In the genomic region with DNA sequence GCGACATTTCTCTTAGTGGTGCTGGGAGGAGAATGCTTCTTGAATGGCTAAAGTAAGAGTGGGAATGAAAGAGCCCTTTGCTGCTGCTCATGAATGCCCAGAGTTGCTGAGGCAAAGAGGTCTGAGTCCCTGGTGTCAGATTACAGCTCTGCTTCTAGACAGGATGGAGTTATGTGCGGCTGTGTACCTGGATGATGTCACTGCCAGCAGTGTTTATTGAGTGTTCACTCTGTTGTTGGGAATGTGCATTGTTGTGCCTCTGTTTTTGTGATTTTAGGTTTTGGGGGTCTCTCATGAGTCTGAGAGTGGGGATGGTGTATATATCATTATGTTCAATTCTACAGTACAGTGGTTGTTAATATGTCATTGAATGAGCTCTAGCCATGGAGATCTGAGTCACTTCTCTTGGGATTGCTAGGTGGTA, we compare ENCODE assay signal across 8 cellular contexts. TPM values are rescaled to one million over a fixed set of nuclear protein-coding genes. Genes with fewer than 3 reads are reported as not detected.
A peak's percentile ranks its signal among the peaks of the same experiment; 100 is the strongest.
DNase-seq lines count a peak whose midpoint lies in the region; ATAC-seq and TF ChIP-seq lines count a peak whose summit lies in the region.

No MANE protein-coding gene starts in this region.

- H3K27me3 ChIP-seq in lung (ENCODE audit: control insufficient read depth, insufficient read depth): no peaks in the 10 kb centered on the region
- no peaks in the 10 kb centered on the region for H3K27me3 ChIP-seq in ovary

- peak; percentile 75 for DNase-seq in ELF-1 (ENCODE audit: low read depth, low spot score)
- DNase-seq in NCI-H187 treated with DMSO at 0.1 percent for 48 hours (lab: John Stamatoyannopoulos, UW): peak; percentile 68
- DNase-seq in activated naive CD8-positive, alpha-beta T cell treated with anti-CD3 and anti-CD28 coated beads for 36 hours: no peak
- peak; percentile 35 for DNase-seq in lung (ENCODE audit: low spot score)
- no peak for DNase-seq in SKM-1 treated with dmso at 0.1 percent for 144 hours (lab: John Stamatoyannopoulos, UW; ENCODE audit: unreplicated experiment)
- DNase-seq in ovary: no peak

- intact Hi-C loops in ovary (cut with DNase I): loop anchor here in 1 of 4 donors (10.0 kb wide), 1 partner anchor 100 kb away; no protein-coding TSS in a partner anchor

- peak overlapping the region; percentile 7 for H3K27ac Mint-ChIP-seq in activated naive CD8-positive, alpha-beta T cell treated with anti-CD3 and anti-CD28 coated beads for 36 hours

- H3K9me3 Mint-ChIP-seq in activated naive CD8-positive, alpha-beta T cell treated with anti-CD3 and anti-CD28 coated beads for 36 hours: no peaks in the 10 kb centered on the region

- WGBS in lung, 2 donors: 37 to 72% methylated on average over 2 of the region's 2 CpGs
- 65 to 92% (median 83%) methylated on average over 2 of the region's 2 CpGs for WGBS in ovary, 3 donors

- peak overlapping the region; percentile 61 for H3K4me3 Mint-ChIP-seq in activated naive CD8-positive, alpha-beta T cell treated with anti-CD3 and anti-CD28 coated beads for 36 hours

- H3K4me1 ChIP-seq in lung (ENCODE audit: control insufficient read depth in 2 of 2, insufficient read depth in 2 of 2, low read length in 2 of 2): peaks cover 4 to 23% of the 10 kb centered on the region in 2 donors
- H3K4me1 ChIP-seq in ovary (ENCODE audit: insufficient read depth): peaks cover 7% of the 10 kb centered on the region

- H3K4me3 ChIP-seq in lung: no peak overlapping the region
- H3K4me3 ChIP-seq in ovary: no peak overlapping the region

- no peak for TF ChIP-seq EP300 in ovary (IDR thresholded peaks at IDR 0.05)

- no peak for TF ChIP-seq POLR2A in ovary (IDR thresholded peaks at IDR 0.05)

- no peaks in the 10 kb centered on the region for H3K9me3 ChIP-seq in lung (ENCODE audit: control insufficient read depth in 2 of 2, insufficient read depth in 1 of 2, low read length in 1 of 2)
- no peaks in the 10 kb centered on the region for H3K9me3 ChIP-seq in ovary

- TF ChIP-seq CTCF in lung (IDR thresholded peaks at IDR 0.05; ENCODE audit: control extremely low read depth, extremely low read depth): no peak
- no peak for TF ChIP-seq CTCF in ovary (IDR thresholded peaks at IDR 0.05)

- H3K27ac ChIP-seq in lung (ENCODE audit: low read depth in 1 of 2, low read length in 1 of 2) (no peak overlapping the region), ovary (no peak overlapping the region)

- no peaks in the 10 kb centered on the region for H3K27me3 Mint-ChIP-seq in activated naive CD8-positive, alpha-beta T cell treated with anti-CD3 and anti-CD28 coated beads for 36 hours

- peaks cover 56% of the 10 kb centered on the region for H3K4me1 Mint-ChIP-seq in activated naive CD8-positive, alpha-beta T cell treated with anti-CD3 and anti-CD28 coated beads for 36 hours

- no peak for ATAC-seq in lung (ENCODE audit: insufficient read depth, low FRiP score)
- ATAC-seq in GM18909 (IDR thresholded peaks at IDR 0.05; ENCODE audit: poor library complexity, unreplicated experiment): no peak
- no peak for ATAC-seq in HG02678 (IDR thresholded peaks at IDR 0.05; ENCODE audit: unreplicated experiment)

- H3K36me3 ChIP-seq in lung (ENCODE audit: control insufficient read depth in 2 of 2, insufficient read depth in 2 of 2, low read length in 2 of 2) (no peaks in the 10 kb centered on the region), ovary (no peaks in the 10 kb centered on the region)

- H3K36me3 Mint-ChIP-seq in activated naive CD8-positive, alpha-beta T cell treated with anti-CD3 and anti-CD28 coated beads for 36 hours: peaks cover 32% of the 10 kb centered on the region

RNA-seq across cellular contexts. Expression of gene CDC14A, which starts 2.7 kb away (rescaled TPM):
- total RNA-seq in activated naive CD8-positive, alpha-beta T cell treated with anti-CD3 and anti-CD28 coated beads for 36 hours: 10 to 100 TPM in 1 of 2 experiments, 1 to 10 TPM in 1; 9.5 to 11.2 TPM
- total RNA-seq in lung: 10 to 100 TPM; 19.1 to 45.4 TPM
- 1 to 10 TPM; 3.6 to 5.1 TPM for polyA plus RNA-seq in lung
- 10 to 100 TPM in 4 of 7 donors, 1 to 10 TPM in 3; 6.9 to 47.4 (median 10.1) TPM for total RNA-seq in ovary
- polyA plus RNA-seq in ovary: 1 to 10 TPM; 4.6 to 5.9 TPM

Comparison
In these comparisons a context has a peak if more than half of its experiments do, and no peak if none do; other contexts are left out.
1. DNase-seq: peak in ELF-1 (single experiment), NCI-H187 treated with DMSO at 0.1 percent for 48 hours (single experiment) and lung (single experiment); none in activated naive CD8-positive, alpha-beta T cell treated with anti-CD3 and anti-CD28 coated beads for 36 hours (single experiment), SKM-1 treated with dmso at 0.1 percent for 144 hours (single experiment) and ovary (0 of 5).